Comparison of ENCODE assay signal across 9 cellular contexts in the genomic region with DNA sequence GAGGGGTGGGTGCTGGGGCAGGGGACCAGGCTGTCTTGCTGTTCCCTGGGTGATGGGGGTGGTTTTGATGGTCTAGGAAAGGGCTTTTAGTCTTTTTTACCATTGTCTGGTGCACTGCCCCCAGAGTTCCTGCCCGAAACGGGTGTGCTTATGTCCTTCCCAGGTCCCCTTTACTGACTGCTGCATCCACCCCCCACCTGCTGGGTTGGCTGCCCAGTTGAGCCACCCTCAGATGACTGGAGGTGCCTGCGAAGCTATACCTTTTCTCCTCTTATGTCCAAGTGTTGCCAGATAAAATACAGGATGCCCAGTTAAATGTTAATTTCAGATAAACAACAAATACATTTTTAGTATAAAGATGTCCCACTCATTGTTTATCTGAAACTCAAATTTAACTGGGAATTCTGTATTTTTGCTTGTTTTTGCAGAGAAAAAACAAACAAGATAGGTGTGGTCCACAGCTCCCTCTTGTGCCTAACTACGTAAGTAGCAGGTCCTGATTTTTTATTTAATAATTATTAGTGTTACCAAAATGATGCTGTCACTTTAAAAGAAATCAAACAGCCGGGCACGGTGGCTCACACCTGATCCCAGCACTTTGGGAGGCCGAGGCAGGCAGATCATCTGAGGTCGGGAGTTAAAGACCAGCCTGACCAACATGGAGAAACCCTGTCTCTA. TPM values are rescaled to one million over a fixed set of nuclear protein-coding genes. Genes with fewer than 3 reads are reported as not detected.
DNase-seq lines count a peak whose midpoint lies in the region; FAIRE-seq and TF ChIP-seq lines count a peak whose summit lies in the region.
"Had no signal": no experiment of that assay in that cellular context is flagged by ENCODE, and none has a peak within 500 bp of the region (broad histone marks: within the 10 kb centered on the region; RNA-seq: fewer than 3 reads in every experiment).

No MANE protein-coding gene starts in this region.

- DNase-seq in DMS53 (lab: John Stamatoyannopoulos, UW) (peak; percentile 13), DMS53 treated with DMSO at 0.1 percent for 48 hours (lab: John Stamatoyannopoulos, UW; ENCODE audit: unreplicated experiment) (no peak), RCC 7860 (ENCODE audit: low spot score) (peak; percentile 26), fibroblast of villous mesenchyme (ENCODE audit: low read depth) (peak; percentile 77), spleen (no peak), activated gamma-delta T cell (lab: John Stamatoyannopoulos, UW) (no peak), NCI-H748 (lab: John Stamatoyannopoulos, UW; ENCODE audit: unreplicated experiment) (no peak)
- no peak for DNase-seq in activated T-cell treated with anti-CD3 and anti-CD28 coated beads, Interleukin-2, amount 50 U/mL, for 24 hours

- peaks cover 0 to 6% (median 0%) of the 10 kb centered on the region in 6 donors for H3K36me3 ChIP-seq in spleen
- H3K36me3 ChIP-seq: BLaER1 had no signal

- H3K36me3 Mint-ChIP-seq in activated T-cell treated with anti-CD3 and anti-CD28 coated beads, Interleukin-2, amount 50 U/mL, for 24 hours (ENCODE audit: low read depth): peaks cover 2% of the 10 kb centered on the region

- 16 to 22% (median 19%) methylated on average over 8 of the region's 8 CpGs for WGBS in spleen, 5 donors

- peaks cover 0 to 5% (median 0%) of the 10 kb centered on the region in 7 donors for H3K27me3 ChIP-seq in spleen (replicated peaks in 1 of 7)
- H3K27me3 ChIP-seq: BLaER1 had no signal

- peak overlapping the region in 1 of 8 donors; percentile 39 for H3K27ac ChIP-seq in spleen
- H3K27ac ChIP-seq: BLaER1 had no signal

- peak; percentile 64 for TF ChIP-seq CTCF in fibroblast of villous mesenchyme (IDR thresholded peaks at IDR 0.05; ENCODE audit: insufficient read depth, low read depth, low read length)
- peak in 10 of 11 experiments; percentile 30 to 64 (median 44) for TF ChIP-seq CTCF in spleen (IDR thresholded peaks at IDR 0.05 in 8 of 11, conservative IDR thresholded peaks at IDR 0.05 in 3 of 11)

- FAIRE-seq in RCC 7860 (lab: Jason Lieb, UNC): no peak

- H3K4me3 ChIP-seq in fibroblast of villous mesenchyme (ENCODE audit: low read depth, low read length) (no peak overlapping the region), spleen (no peak overlapping the region)
- H3K4me3 ChIP-seq: BLaER1 had no signal

- no peak for TF ChIP-seq POLR2A in spleen (IDR thresholded peaks at IDR 0.05)

- intact Hi-C loops in spleen (cut with DNase I; ENCODE audit: low total_unique reads): loop anchor here (2.0 to 10.0 kb wide), 3 partner anchors 55 to 295 kb away; a partner anchor contains a TSS

- H3K9me3 ChIP-seq in spleen: peaks cover 0 to 20% (median 13%) of the 10 kb centered on the region in 8 donors

- H3K4me3 Mint-ChIP-seq in activated T-cell treated with anti-CD3 and anti-CD28 coated beads, Interleukin-2, amount 50 U/mL, for 24 hours: no peak overlapping the region

- no peak overlapping the region for H3K27ac Mint-ChIP-seq in activated T-cell treated with anti-CD3 and anti-CD28 coated beads, Interleukin-2, amount 50 U/mL, for 24 hours

- peaks cover 2% of the 10 kb centered on the region for H3K9me3 Mint-ChIP-seq in activated T-cell treated with anti-CD3 and anti-CD28 coated beads, Interleukin-2, amount 50 U/mL, for 24 hours

- peaks cover 44% of the 10 kb centered on the region for H3K27me3 Mint-ChIP-seq in activated T-cell treated with anti-CD3 and anti-CD28 coated beads, Interleukin-2, amount 50 U/mL, for 24 hours

- H3K4me1 Mint-ChIP-seq in activated T-cell treated with anti-CD3 and anti-CD28 coated beads, Interleukin-2, amount 50 U/mL, for 24 hours (ENCODE audit: low read depth): no peaks in the 10 kb centered on the region

- peaks cover 0 to 36% (median 5%) of the 10 kb centered on the region in 6 donors for H3K4me1 ChIP-seq in spleen
- H3K4me1 ChIP-seq: BLaER1 had no signal

RNA-seq across cellular contexts. Expression of a gene that starts 6.1 kb away (rescaled TPM):
- total RNA-seq in fibroblast of villous mesenchyme: 14.5 and 16.0 TPM in 2 replicates
- total RNA-seq in spleen: 10 to 100 TPM; 13.3 to 21.3 (median 16.1) TPM
- polyA plus RNA-seq in spleen: 10 to 100 TPM in 1 of 3 donors, 1 to 10 TPM in 2; 6.2 to 12.2 (median 7.1) TPM

RNA-seq across cellular contexts. Expression of a gene that starts 6.3 kb away (rescaled TPM):
- total RNA-seq in fibroblast of villous mesenchyme: 4.2 and 9.9 TPM in 2 replicates
- 10 to 100 TPM in 3 of 7 donors, 1 to 10 TPM in 4; 6.4 to 20.0 (median 8.7) TPM for total RNA-seq in spleen
- 1 to 10 TPM; 2.3 to 5.6 (median 3.6) TPM for polyA plus RNA-seq in spleen

RNA-seq across cellular contexts. Expression of a gene that starts 32.7 kb away (rescaled TPM):
- total RNA-seq in fibroblast of villous mesenchyme (57.9 and 64.7 TPM in 2 replicates), spleen (10 to 100 TPM; 39.4 to 80.9 (median 56.5) TPM)
- 10 to 100 TPM; 19.3 to 25.3 (median 19.9) TPM for polyA plus RNA-seq in spleen

Comparison
In these comparisons a context has a peak if more than half of its experiments do, and no peak if none do; other contexts are left out.
1. DNase-seq: peak in DMS53 (single experiment), RCC 7860 (single experiment) and fibroblast of villous mesenchyme (single experiment); none in DMS53 treated with DMSO at 0.1 percent for 48 hours (single experiment), spleen (single experiment), activated gamma-delta T cell (single experiment), activated T-cell treated with anti-CD3 and anti-CD28 coated beads, Interleukin-2, amount 50 U/mL, for 24 hours (single experiment) and NCI-H748 (single experiment).